24 cellular contexts compared by ENCODE assay signal in genomic region chr3:78143000-78143399, GRCh38.
"Had no signal": no experiment of that assay in that cellular context is flagged by ENCODE, and none has a peak within 500 bp of the region (broad histone marks: within the 10 kb centered on the region; RNA-seq: fewer than 3 reads in every experiment).

No MANE protein-coding gene starts in this region.

- H3K9me3 ChIP-seq: adrenal gland, uterus had no signal

- DNase-seq: activated CD4-positive, alpha-beta T cell treated with anti-CD3 and anti-CD28 coated beads for 4 hours; activated CD4-positive, alpha-beta T cell treated with anti-CD3 and anti-CD28 coated beads, Interleukin-2, amount 50 U/mL, for 48 hours; activated CD4-positive, CD25-positive, alpha-beta regulatory T cell; activated CD8-positive, alpha-beta memory T cell treated with anti-CD3 and anti-CD28 coated beads, Interleukin-2, amount 50 U/mL, for 48 hours; activated naive CD4-positive, alpha-beta T cell; activated T-cell treated with anti-CD3 and anti-CD28 coated beads, Interleukin-2, amount 50 U/mL, for 4 hours; adrenal gland; effector CD4-positive, alpha-beta T cell; erythroblast; foreskin keratinocyte; left lung; naive thymus-derived CD4-positive, alpha-beta T cell; posterior cingulate gyrus; stimulated activated CD4-positive, alpha-beta T cell treated with anti-CD3 and anti-CD28 coated beads, Interleukin-2, amount 100 ng/mL, for 48 hours; stimulated activated CD8-positive, alpha-beta memory T cell treated with anti-CD3 and anti-CD28 coated beads, Interleukin-4, amount 100 ng/mL, for 48 hours; stimulated activated naive B cell treated with anti-CD40 and anti-IgM and Interleukin-4, amounts not matched to agents 10 μg/mL and 1 μg/mL and 100 μg/mL, for 72 hours; transverse colon; uterus had no signal

- H3K4me1 ChIP-seq: adrenal gland, ascending aorta, breast epithelium, left lung, neural progenitor cell, transverse colon, uterus had no signal

- H2AFZ ChIP-seq: neural progenitor cell had no signal

- H3K36me3 ChIP-seq: adrenal gland, ascending aorta, breast epithelium, left lung, neural progenitor cell, transverse colon, uterus had no signal

- FAIRE-seq: endometrium had no signal

- ATAC-seq: activated T-cell treated with anti-CD3 and anti-CD28 coated beads, Interleukin-2, amount 50 U/mL, for 4 hours; foreskin keratinocyte; left lung; naive thymus-derived CD4-positive, alpha-beta T cell; stimulated activated naive B cell treated with anti-CD40 and anti-IgM and Interleukin-4, amounts not matched to agents 10 μg/mL and 1 μg/mL and 100 μg/mL, for 72 hours had no signal

- H3K27ac ChIP-seq: adrenal gland, ascending aorta, breast epithelium, coronary artery, foreskin keratinocyte, left lung, neural progenitor cell, transverse colon, uterus had no signal

- H3K4me2 ChIP-seq: neural progenitor cell had no signal

- H3K9ac ChIP-seq: neural progenitor cell had no signal

- H3K27me3 ChIP-seq: adrenal gland, ascending aorta, breast epithelium, foreskin keratinocyte, left lung, neural progenitor cell, transverse colon, uterus had no signal

- H3K4me3 ChIP-seq: adrenal gland, ascending aorta, breast epithelium, coronary artery, left lung, lung, neural progenitor cell, transverse colon, uterus had no signal
